ENCODE assay signal across 1 cellular context in the genomic region with DNA sequence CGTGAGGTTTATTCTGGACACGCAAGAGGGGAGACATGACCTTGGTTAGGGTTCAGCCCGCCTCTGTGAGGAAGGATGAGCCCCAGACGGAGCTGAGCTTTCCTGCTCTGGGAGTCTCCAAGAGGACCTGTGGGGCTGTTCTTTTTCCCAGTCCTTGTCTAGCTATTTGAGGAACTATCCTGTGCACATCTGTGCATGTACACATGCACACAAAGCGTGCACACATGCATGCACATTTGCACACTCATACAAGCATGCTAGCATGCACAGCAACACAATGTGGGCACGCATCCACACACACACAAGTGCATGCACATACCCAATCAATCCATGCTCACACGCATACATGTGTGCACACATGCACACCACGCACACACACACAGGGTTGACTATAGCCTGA.
TF ChIP-seq lines count a peak whose summit lies in the region.

No MANE protein-coding gene starts in this region.

TF ChIP-seq in HepG2, 621 proteins besides CTCF, POLR2A, EP300 and RAD21:
- TF ChIP-seq TBP (CRISPR knock-in tag; IDR thresholded peaks at IDR 0.05) (no peak), ZNF879 (CRISPR knock-in tag; IDR thresholded peaks at IDR 0.05) (no peak), SETDB1 (CRISPR knock-in tag; IDR thresholded peaks at IDR 0.05; ENCODE audit: borderline replicate concordance) (no peak), ZFP62 (CRISPR knock-in tag; IDR thresholded peaks at IDR 0.05) (no peak), MNT (IDR thresholded peaks at IDR 0.05) (peak; percentile 76), ZNF503 (CRISPR knock-in tag; IDR thresholded peaks at IDR 0.05) (no peak), CHCHD3 (CRISPR knock-in tag; IDR thresholded peaks at IDR 0.05) (peak; percentile 79), NFRKB (IDR thresholded peaks at IDR 0.05) (no peak), IRF9 (CRISPR knock-in tag; IDR thresholded peaks at IDR 0.05; ENCODE audit: borderline replicate concordance) (0 out of 2 replicates have a peak, but pooled peaks have one; percentile 50), FOXO4 (CRISPR knock-in tag; conservative IDR thresholded peaks at IDR 0.05) (no peak), ZNF549 (CRISPR knock-in tag; IDR thresholded peaks at IDR 0.05) (no peak), KDM5B (CRISPR knock-in tag; IDR thresholded peaks at IDR 0.05; ENCODE audit: borderline replicate concordance) (no peak), ZFYVE20 (CRISPR knock-in tag; IDR thresholded peaks at IDR 0.05; ENCODE audit: borderline replicate concordance, low read depth) (peak; percentile 23; the same call in 1 of the 2 replicates), BHLHE40 (IDR thresholded peaks at IDR 0.05; ENCODE audit: low read length) (no peak)
- TF ChIP-seq, protein P1, sequence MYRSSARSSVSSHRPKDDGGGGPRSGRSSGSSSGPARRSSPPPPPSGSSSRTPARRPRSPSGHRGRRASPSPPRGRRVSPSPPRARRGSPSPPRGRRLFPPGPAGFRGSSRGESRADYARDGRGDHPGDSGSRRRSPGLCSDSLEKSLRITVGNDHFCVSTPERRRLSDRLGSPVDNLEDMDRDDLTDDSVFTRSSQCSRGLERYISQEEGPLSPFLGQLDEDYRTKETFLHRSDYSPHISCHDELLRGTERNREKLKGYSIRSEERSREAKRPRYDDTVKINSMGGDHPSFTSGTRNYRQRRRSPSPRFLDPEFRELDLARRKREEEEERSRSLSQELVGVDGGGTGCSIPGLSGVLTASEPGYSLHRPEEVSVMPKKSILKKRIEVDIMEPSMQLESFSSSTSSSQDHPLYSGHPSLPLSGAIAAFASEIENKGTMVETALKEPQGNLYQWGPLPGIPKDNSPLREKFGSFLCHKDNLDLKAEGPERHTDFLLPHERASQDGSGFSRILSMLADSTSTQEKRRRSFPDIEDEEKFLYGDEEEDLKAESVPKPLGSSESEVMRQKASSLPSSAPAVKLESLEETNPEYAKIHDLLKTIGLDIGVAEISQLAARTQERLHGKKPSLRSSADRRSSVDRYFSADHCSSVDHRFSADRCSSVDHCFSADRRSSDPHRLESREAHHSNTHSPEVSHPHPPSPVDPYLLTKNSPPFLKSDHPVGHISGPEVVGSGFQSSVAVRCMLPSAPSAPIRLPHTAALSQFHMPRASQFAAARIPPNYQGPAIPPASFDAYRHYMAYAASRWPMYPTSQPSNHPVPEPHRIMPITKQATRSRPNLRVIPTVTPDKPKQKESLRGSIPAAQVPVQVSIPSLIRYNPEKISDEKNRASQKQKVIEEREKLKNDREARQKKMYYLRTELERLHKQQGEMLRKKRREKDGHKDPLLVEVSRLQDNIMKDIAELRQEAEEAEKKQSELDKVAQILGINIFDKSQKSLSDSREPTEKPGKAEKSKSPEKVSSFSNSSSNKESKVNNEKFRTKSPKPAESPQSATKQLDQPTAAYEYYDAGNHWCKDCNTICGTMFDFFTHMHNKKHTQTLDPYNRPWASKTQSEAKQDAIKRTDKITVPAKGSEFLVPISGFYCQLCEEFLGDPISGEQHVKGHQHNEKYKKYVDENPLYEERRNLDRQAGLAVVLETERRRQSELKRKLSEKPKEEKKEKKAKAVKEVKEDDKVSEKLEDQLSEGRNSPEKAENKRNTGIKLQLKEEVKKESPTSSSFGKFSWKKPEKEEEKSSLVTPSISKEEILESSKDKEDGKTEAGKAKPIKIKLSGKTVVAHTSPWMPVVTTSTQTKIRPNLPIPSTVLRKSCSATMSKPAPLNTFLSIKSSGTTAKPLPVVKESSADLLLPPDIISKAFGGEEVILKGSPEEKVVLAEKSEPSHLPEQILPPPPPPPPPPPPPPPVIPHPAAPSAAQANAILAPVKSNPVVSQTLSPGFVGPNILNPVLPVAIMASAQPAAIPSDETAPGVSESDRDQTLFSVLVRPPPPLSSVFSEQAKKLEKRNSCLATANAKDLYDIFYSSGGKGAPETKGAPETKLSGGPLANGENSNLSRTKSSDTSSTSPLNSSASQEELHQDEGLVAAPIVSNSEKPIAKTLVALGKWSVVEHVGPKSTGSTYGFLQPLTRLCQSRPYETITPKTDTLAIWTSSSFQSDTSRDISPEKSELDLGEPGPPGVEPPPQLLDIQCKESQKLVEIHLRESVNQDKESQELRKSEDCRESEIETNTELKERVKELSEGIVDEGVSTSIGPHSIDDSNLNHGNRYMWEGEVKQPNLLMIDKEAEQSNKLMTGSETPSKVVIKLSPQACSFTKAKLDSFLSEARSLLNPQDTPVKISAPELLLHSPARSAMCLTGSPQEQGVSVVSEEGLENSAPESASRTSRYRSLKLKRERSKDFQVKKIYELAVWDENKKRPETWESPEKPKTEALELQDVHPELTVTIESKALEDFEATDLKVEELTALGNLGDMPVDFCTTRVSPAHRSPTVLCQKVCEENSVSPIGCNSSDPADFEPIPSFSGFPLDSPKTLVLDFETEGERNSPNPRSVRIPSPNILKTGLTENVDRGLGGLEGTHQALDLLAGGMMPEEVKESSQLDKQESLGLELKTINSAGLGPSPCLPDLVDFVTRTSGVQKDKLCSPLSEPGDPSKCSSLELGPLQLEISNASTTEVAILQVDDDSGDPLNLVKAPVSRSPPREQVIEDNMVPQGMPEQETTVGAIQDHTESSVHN (CRISPR knock-in tag; IDR thresholded peaks at IDR 0.05) = 0 out of 2 replicates have a peak, but pooled peaks have one; percentile 67
- TF ChIP-seq, protein P2, sequence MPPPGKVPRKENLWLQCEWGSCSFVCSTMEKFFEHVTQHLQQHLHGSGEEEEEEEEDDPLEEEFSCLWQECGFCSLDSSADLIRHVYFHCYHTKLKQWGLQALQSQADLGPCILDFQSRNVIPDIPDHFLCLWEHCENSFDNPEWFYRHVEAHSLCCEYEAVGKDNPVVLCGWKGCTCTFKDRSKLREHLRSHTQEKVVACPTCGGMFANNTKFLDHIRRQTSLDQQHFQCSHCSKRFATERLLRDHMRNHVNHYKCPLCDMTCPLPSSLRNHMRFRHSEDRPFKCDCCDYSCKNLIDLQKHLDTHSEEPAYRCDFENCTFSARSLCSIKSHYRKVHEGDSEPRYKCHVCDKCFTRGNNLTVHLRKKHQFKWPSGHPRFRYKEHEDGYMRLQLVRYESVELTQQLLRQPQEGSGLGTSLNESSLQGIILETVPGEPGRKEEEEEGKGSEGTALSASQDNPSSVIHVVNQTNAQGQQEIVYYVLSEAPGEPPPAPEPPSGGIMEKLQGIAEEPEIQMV (CRISPR knock-in tag; IDR thresholded peaks at IDR 0.05; ENCODE audit: low read depth) = no peak
TF ChIP-seq in HepG2: peak in this region for 5.
